8 cellular contexts compared by ENCODE assay signal in genomic region chr19:1261512-1261862, GRCh38. TPM values are rescaled to one million over a fixed set of nuclear protein-coding genes. Genes with fewer than 3 reads are reported as not detected.
DNase-seq lines count a peak whose midpoint lies in the region; ATAC-seq and TF ChIP-seq lines count a peak whose summit lies in the region.

No MANE protein-coding gene starts in this region.

- peaks cover 0 to 3% (median 0%) of the 10 kb centered on the region in 4 donors for H3K27me3 ChIP-seq in esophagus muscularis mucosa

- no peak for TF ChIP-seq EP300 in esophagus muscularis mucosa (IDR thresholded peaks at IDR 0.05)

- peak overlapping the region; percentile 65 to 80 (median 72) for H3K4me3 ChIP-seq in esophagus muscularis mucosa

- peak overlapping the region; percentile 99 to 100 (median 100) for H3K27ac ChIP-seq in esophagus muscularis mucosa (replicated peaks in 1 of 4)

- peaks cover 81 to 90% (median 85%) of the 10 kb centered on the region in 4 donors for H3K4me1 ChIP-seq in esophagus muscularis mucosa

- intact Hi-C loops in esophagus muscularis mucosa (cut with DNase I) (no loop called here), posterior cingulate gyrus (cut with DNase I) (no loop called here)

- no peak for TF ChIP-seq POLR2A in esophagus muscularis mucosa (IDR thresholded peaks at IDR 0.05; ENCODE audit: low read depth)

- ATAC-seq in GM19455 (IDR thresholded peaks at IDR 0.05; ENCODE audit: unreplicated experiment) (no peak), GM18870 (IDR thresholded peaks at IDR 0.05; ENCODE audit: unreplicated experiment) (no peak)

- DNase-seq in DMS79 (lab: John Stamatoyannopoulos, UW): peak; percentile 25
- DNase-seq in DMS79 treated with DMSO at 0.1 percent for 48 hours (lab: John Stamatoyannopoulos, UW): no peak
- peak; percentile 63 for DNase-seq in SK-N-DZ (ENCODE audit: low spot score)
- DNase-seq in esophagus muscularis mucosa (ENCODE audit: extremely low spot score): no peak
- DNase-seq in pons (ENCODE audit: low spot score): peak; percentile 14
- DNase-seq in posterior cingulate gyrus: no peak

- H3K36me3 ChIP-seq in esophagus muscularis mucosa: peaks cover 6 to 20% (median 19%) of the 10 kb centered on the region in 4 donors

- WGBS in esophagus muscularis mucosa: 19% methylated on average over 16 of the region's 16 CpGs

- TF ChIP-seq CTCF in esophagus muscularis mucosa (IDR thresholded peaks at IDR 0.05): peak in 1 of 3 experiments; percentile 13

- H3K9me3 ChIP-seq in esophagus muscularis mucosa: no peaks in the 10 kb centered on the region

RNA-seq across cellular contexts. Expression of gene CIRBP, which starts 7.6 kb away (rescaled TPM):
- 479 and 663 TPM in 2 replicates for polyA plus RNA-seq in SK-N-DZ (2014; cell fraction: cytosol; rRNA removed)
- polyA plus RNA-seq in SK-N-DZ (2014; cell fraction: nucleus; rRNA removed): 559 and 732 TPM in 2 replicates
- 100 to 1,000 TPM; 236 to 601 (median 429) TPM for total RNA-seq in esophagus muscularis mucosa

RNA-seq across cellular contexts. Expression of gene MIDN, which starts 13.1 kb away (rescaled TPM):
- polyA plus RNA-seq in SK-N-DZ (2014; cell fraction: cytosol; rRNA removed): 23.3 and 31.3 TPM in 2 replicates
- polyA plus RNA-seq in SK-N-DZ (2014; cell fraction: nucleus; rRNA removed): 74.4 and 125 TPM in 2 replicates
- total RNA-seq in esophagus muscularis mucosa: 10 to 100 TPM; 20.3 to 72.2 (median 31.8) TPM

RNA-seq across cellular contexts. Expression of gene FAM174C, which starts 13.8 kb away (rescaled TPM):
- 27.6 and 35.5 TPM in 2 replicates for polyA plus RNA-seq in SK-N-DZ (2014; cell fraction: cytosol; rRNA removed)
- 40.1 and 42.4 TPM in 2 replicates for polyA plus RNA-seq in SK-N-DZ (2014; cell fraction: nucleus; rRNA removed)
- total RNA-seq in esophagus muscularis mucosa: 10 to 100 TPM; 24.9 to 58.9 (median 43.6) TPM

RNA-seq across cellular contexts. Expression of gene ATP5F1D, which starts 19.9 kb away (rescaled TPM):
- 69.7 and 75.2 TPM in 2 replicates for polyA plus RNA-seq in SK-N-DZ (2014; cell fraction: cytosol; rRNA removed)
- 50.9 and 102 TPM in 2 replicates for polyA plus RNA-seq in SK-N-DZ (2014; cell fraction: nucleus; rRNA removed)
- 100 to 1,000 TPM in 2 of 4 donors, 10 to 100 TPM in 2; 77.5 to 140 (median 109) TPM for total RNA-seq in esophagus muscularis mucosa

RNA-seq across cellular contexts. Expression of gene CBARP, which starts 23.7 kb away (rescaled TPM):
- 12.3 and 24.2 TPM in 2 replicates for polyA plus RNA-seq in SK-N-DZ (2014; cell fraction: cytosol; rRNA removed)
- 44.5 and 49.5 TPM in 2 replicates for polyA plus RNA-seq in SK-N-DZ (2014; cell fraction: nucleus; rRNA removed)
- total RNA-seq in esophagus muscularis mucosa: 1 to 10 TPM in 1 of 4 donors, under 1 TPM in 2, not detected in 1; 0.58 to 1.0 (median 0.99) TPM

Comparison
In these comparisons a context has a peak if more than half of its experiments do, and no peak if none do; other contexts are left out.
1. DNase-seq: peak in DMS79 (single experiment), SK-N-DZ (single experiment) and pons (single experiment); none in DMS79 treated with DMSO at 0.1 percent for 48 hours (single experiment), esophagus muscularis mucosa (single experiment) and posterior cingulate gyrus (0 of 10).